ENCODE assay signal across 1 cellular context in the genomic region with DNA sequence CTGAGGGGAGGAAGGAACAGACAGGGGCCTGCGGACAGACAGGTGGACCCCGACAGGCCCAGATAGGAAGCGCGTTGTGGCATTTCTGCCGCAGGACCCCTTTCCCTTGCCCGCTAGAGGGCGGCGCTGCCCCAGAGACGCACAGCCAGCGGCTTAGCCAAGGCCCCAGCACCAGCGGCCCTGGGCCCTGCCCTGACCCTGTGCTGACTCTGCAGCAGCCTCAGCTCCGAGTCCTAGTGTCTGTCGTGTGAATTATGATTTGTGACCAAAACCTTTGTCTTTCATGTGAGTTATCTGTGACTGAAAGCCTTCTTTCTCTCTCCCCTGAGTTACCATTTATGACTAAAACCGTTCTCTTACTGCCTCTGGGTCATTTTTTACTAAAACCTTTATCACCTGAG.
TF ChIP-seq lines count a peak whose summit lies in the region.

No MANE protein-coding gene starts in this region.

TF ChIP-seq in HepG2, 621 proteins besides CTCF, POLR2A, EP300 and RAD21 (continued from another document and continues in another):
- TF ChIP-seq ZNF83 (CRISPR knock-in tag; IDR thresholded peaks at IDR 0.05; ENCODE audit: borderline replicate concordance) = no peak
- TF ChIP-seq ZNF572 (CRISPR knock-in tag; IDR thresholded peaks at IDR 0.05) = no peak
- no peak; the same call in 1 of the 2 replicates for TF ChIP-seq KDM4B (CRISPR knock-in tag; IDR thresholded peaks at IDR 0.05)
- no peak for TF ChIP-seq PRDM4 (CRISPR knock-in tag; IDR thresholded peaks at IDR 0.05; ENCODE audit: borderline replicate concordance)
- TF ChIP-seq SRSF1 (optimal IDR thresholded peaks at IDR 0.05; ENCODE audit: low read depth, low read length) = no peak
- no peak for TF ChIP-seq ZZZ3 (CRISPR knock-in tag; IDR thresholded peaks at IDR 0.05; ENCODE audit: borderline replicate concordance)
- no peak for TF ChIP-seq KLF9 (CRISPR knock-in tag; IDR thresholded peaks at IDR 0.05; ENCODE audit: low read depth)
- TF ChIP-seq CSRNP2 (CRISPR knock-in tag; conservative IDR thresholded peaks at IDR 0.05; ENCODE audit: low read depth) = no peak
- no peak for TF ChIP-seq ELF1 (CRISPR knock-in tag; IDR thresholded peaks at IDR 0.05)
- no peak for TF ChIP-seq NR3C1 (CRISPR knock-in tag; IDR thresholded peaks at IDR 0.05)
- TF ChIP-seq, protein P1, sequence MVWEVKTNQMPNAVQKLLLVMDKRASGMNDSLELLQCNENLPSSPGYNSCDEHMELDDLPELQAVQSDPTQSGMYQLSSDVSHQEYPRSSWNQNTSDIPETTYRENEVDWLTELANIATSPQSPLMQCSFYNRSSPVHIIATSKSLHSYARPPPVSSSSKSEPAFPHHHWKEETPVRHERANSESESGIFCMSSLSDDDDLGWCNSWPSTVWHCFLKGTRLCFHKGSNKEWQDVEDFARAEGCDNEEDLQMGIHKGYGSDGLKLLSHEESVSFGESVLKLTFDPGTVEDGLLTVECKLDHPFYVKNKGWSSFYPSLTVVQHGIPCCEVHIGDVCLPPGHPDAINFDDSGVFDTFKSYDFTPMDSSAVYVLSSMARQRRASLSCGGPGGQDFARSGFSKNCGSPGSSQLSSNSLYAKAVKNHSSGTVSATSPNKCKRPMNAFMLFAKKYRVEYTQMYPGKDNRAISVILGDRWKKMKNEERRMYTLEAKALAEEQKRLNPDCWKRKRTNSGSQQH (CRISPR knock-in tag; IDR thresholded peaks at IDR 0.05; ENCODE audit: low read depth) = no peak
- no peak for TF ChIP-seq MIER3 (CRISPR knock-in tag; IDR thresholded peaks at IDR 0.05; ENCODE audit: borderline replicate concordance)
- peak; percentile 20; the same call in 1 of the 2 replicates for TF ChIP-seq FOSL2 (CRISPR knock-in tag; IDR thresholded peaks at IDR 0.05)
- no peak for TF ChIP-seq ZNF644 (CRISPR knock-in tag; IDR thresholded peaks at IDR 0.05; ENCODE audit: low read depth)
- no peak for TF ChIP-seq ZNF34 (CRISPR knock-in tag; IDR thresholded peaks at IDR 0.05; ENCODE audit: borderline replicate concordance)
- TF ChIP-seq WIZ (CRISPR knock-in tag; IDR thresholded peaks at IDR 0.05) = no peak
- 0 out of 2 replicates have a peak, but pooled peaks have one; percentile 15 for TF ChIP-seq SOX5 (CRISPR knock-in tag; IDR thresholded peaks at IDR 0.05; ENCODE audit: borderline replicate concordance)
- no peak for TF ChIP-seq ZMYM3 (CRISPR knock-in tag; IDR thresholded peaks at IDR 0.05)
- TF ChIP-seq RBAK (CRISPR knock-in tag; IDR thresholded peaks at IDR 0.05) = no peak
- no peak for TF ChIP-seq IRX3 (CRISPR knock-in tag; IDR thresholded peaks at IDR 0.05; ENCODE audit: borderline replicate concordance, low read depth)
- TF ChIP-seq BRD4 (CRISPR knock-in tag; IDR thresholded peaks at IDR 0.05) = no peak
- no peak for TF ChIP-seq ZNF543 (CRISPR knock-in tag; IDR thresholded peaks at IDR 0.05)
- TF ChIP-seq, protein P2, sequence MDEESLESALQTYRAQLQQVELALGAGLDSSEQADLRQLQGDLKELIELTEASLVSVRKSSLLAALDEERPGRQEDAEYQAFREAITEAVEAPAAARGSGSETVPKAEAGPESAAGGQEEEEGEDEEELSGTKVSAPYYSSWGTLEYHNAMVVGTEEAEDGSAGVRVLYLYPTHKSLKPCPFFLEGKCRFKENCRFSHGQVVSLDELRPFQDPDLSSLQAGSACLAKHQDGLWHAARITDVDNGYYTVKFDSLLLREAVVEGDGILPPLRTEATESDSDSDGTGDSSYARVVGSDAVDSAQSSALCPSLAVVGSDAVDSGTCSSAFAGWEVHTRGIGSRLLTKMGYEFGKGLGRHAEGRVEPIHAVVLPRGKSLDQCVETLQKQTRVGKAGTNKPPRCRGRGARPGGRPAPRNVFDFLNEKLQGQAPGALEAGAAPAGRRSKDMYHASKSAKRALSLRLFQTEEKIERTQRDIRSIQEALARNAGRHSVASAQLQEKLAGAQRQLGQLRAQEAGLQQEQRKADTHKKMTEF (CRISPR knock-in tag; IDR thresholded peaks at IDR 0.05) = no peak
- no peak for TF ChIP-seq JUND (CRISPR knock-in tag; IDR thresholded peaks at IDR 0.05)
- no peak for TF ChIP-seq ELF3 (CRISPR knock-in tag; IDR thresholded peaks at IDR 0.05)
- TF ChIP-seq MXD4 (CRISPR knock-in tag; IDR thresholded peaks at IDR 0.05) = no peak
- no peak for TF ChIP-seq NR2C2 (CRISPR knock-in tag; IDR thresholded peaks at IDR 0.05; ENCODE audit: borderline replicate concordance)
- no peak for TF ChIP-seq ZNF567 (CRISPR knock-in tag; IDR thresholded peaks at IDR 0.05; ENCODE audit: borderline replicate concordance)
- TF ChIP-seq GLI4 (CRISPR knock-in tag; IDR thresholded peaks at IDR 0.05; ENCODE audit: borderline replicate concordance) = no peak
- TF ChIP-seq CBX5 (CRISPR knock-in tag; IDR thresholded peaks at IDR 0.05; ENCODE audit: borderline replicate concordance) = 0 out of 2 replicates have a peak, but pooled peaks have one; percentile 38
- no peak for TF ChIP-seq TFE3 (CRISPR knock-in tag; IDR thresholded peaks at IDR 0.05)
- peak; percentile 39; the same call in 1 of the 2 replicates for TF ChIP-seq IRF2 (CRISPR knock-in tag; IDR thresholded peaks at IDR 0.05)
- TF ChIP-seq, protein P3, sequence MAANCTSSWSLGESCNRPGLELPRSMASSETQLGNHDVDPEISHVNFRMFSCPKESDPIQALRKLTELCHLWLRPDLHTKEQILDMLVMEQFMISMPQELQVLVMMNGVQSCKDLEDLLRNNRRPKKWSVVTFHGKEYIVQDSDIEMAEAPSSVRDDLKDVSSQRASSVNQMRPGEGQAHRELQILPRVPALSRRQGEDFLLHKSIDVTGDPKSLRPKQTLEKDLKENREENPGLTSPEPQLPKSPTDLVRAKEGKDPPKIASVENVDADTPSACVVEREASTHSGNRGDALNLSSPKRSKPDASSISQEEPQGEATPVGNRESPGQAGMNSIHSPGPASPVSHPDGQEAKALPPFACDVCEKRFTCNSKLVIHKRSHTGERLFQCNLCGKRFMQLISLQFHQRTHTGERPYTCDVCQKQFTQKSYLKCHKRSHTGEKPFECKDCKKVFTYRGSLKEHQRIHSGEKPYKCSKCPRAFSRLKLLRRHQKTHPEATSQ (CRISPR knock-in tag; IDR thresholded peaks at IDR 0.05; ENCODE audit: borderline replicate concordance) = no peak
- no peak for TF ChIP-seq ZFP36L2 (CRISPR knock-in tag; IDR thresholded peaks at IDR 0.05)
- no peak for TF ChIP-seq ZBTB49 (CRISPR knock-in tag; IDR thresholded peaks at IDR 0.05; ENCODE audit: borderline replicate concordance)
- no peak for TF ChIP-seq ZNF720 (CRISPR knock-in tag; IDR thresholded peaks at IDR 0.05)
- no peak for TF ChIP-seq CHCHD3 (CRISPR knock-in tag; IDR thresholded peaks at IDR 0.05)
- no peak for TF ChIP-seq MATR3 (CRISPR knock-in tag; IDR thresholded peaks at IDR 0.05)
- TF ChIP-seq, protein P4, sequence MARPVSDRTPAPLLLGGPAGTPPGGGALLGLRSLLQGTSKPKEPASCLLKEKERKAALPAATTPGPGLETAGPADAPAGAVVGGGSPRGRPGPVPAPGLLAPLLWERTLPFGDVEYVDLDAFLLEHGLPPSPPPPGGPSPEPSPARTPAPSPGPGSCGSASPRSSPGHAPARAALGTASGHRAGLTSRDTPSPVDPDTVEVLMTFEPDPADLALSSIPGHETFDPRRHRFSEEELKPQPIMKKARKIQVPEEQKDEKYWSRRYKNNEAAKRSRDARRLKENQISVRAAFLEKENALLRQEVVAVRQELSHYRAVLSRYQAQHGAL (CRISPR knock-in tag; IDR thresholded peaks at IDR 0.05; ENCODE audit: not compliant biosample characterization) = no peak
- TF ChIP-seq POLR2AphosphoS5 (IDR thresholded peaks at IDR 0.05; ENCODE audit: low read depth, low read length) = no peak
- TF ChIP-seq MYC (CRISPR knock-in tag; IDR thresholded peaks at IDR 0.05; ENCODE audit: borderline replicate concordance) = peak; percentile 3; the same call in 1 of the 2 replicates
- no peak for TF ChIP-seq TBP (CRISPR knock-in tag; IDR thresholded peaks at IDR 0.05)
- no peak for TF ChIP-seq ZNF441 (CRISPR knock-in tag; IDR thresholded peaks at IDR 0.05; ENCODE audit: borderline replicate concordance)
- no peak for TF ChIP-seq ZSCAN31 (CRISPR knock-in tag; IDR thresholded peaks at IDR 0.05; ENCODE audit: low read depth)
- TF ChIP-seq SIN3A (IDR thresholded peaks at IDR 0.05; ENCODE audit: borderline replicate concordance, low read depth, low read length) = no peak
- TF ChIP-seq FOXP4 (CRISPR knock-in tag; IDR thresholded peaks at IDR 0.05) = no peak
